15 cellular contexts compared by ENCODE assay signal in genomic region chr22:27988704-27989103, GRCh38.
"Had no signal": no experiment of that assay in that cellular context is flagged by ENCODE, and none has a peak within 500 bp of the region (broad histone marks: within the 10 kb centered on the region; RNA-seq: fewer than 3 reads in every experiment).

No MANE protein-coding gene starts in this region.

- H3K27ac ChIP-seq: ascending aorta, colonic mucosa, foreskin keratinocyte had no signal

- H3K4me3 Mint-ChIP-seq: activated CD8-positive, alpha-beta T cell treated with anti-CD3 and anti-CD28 coated beads for 36 hours; immature natural killer cell; natural killer cell; T-helper 2 cell treated with Interferon-gamma antibody and Interleukin-4, amounts not matched to agents 5 μg/mL and 100 μg/mL, for 36 hours had no signal

- DNase-seq: activated CD8-positive, alpha-beta T cell treated with anti-CD3 and anti-CD28 coated beads for 36 hours; activated T-cell treated with anti-CD3 and anti-CD28 coated beads for 4 hours; colonic mucosa; effector CD4-positive, alpha-beta T cell; foreskin keratinocyte; immature natural killer cell; natural killer cell; occipital lobe; stimulated activated CD4-positive, alpha-beta T cell treated with anti-CD3 and anti-CD28 coated beads, Interleukin-12 subunit alpha, Interleukin-12 subunit beta, amount 100 ng/mL, for 4 hours; stimulated activated CD4-positive, alpha-beta T cell treated with anti-CD3 and anti-CD28 coated beads, Interleukin-2, amount 100 ng/mL, for 48 hours; stimulated activated naive CD8-positive, alpha-beta T cell treated with anti-CD3 and anti-CD28 coated beads, Interleukin-15, Interleukin-2, amounts not matched to agents 100 U/mL and 50 U/mL, for 24 hours; upper lobe of left lung had no signal

- H3K9me3 ChIP-seq: ascending aorta, colonic mucosa, upper lobe of left lung had no signal

- H3K9me3 Mint-ChIP-seq: activated CD8-positive, alpha-beta T cell treated with anti-CD3 and anti-CD28 coated beads for 36 hours; activated T-helper 2 cell treated with anti-CD3 and anti-CD28 coated beads, Interferon-gamma antibody, Interleukin-2, Interleukin-4, amounts not matched to agents 10 μg/mL and 5 μg/mL and 100 μg/mL, durations not matched to agents 14 hours and 24 hours and 36 hours; immature natural killer cell; natural killer cell; T-helper 2 cell treated with Interferon-gamma antibody and Interleukin-4, amounts not matched to agents 5 μg/mL and 100 μg/mL, for 36 hours had no signal

- H3K27ac Mint-ChIP-seq: activated CD8-positive, alpha-beta T cell treated with anti-CD3 and anti-CD28 coated beads for 36 hours; activated T-helper 2 cell treated with anti-CD3 and anti-CD28 coated beads, Interferon-gamma antibody, Interleukin-2, Interleukin-4, amounts not matched to agents 10 μg/mL and 5 μg/mL and 100 μg/mL, durations not matched to agents 14 hours and 24 hours and 36 hours; natural killer cell; T-helper 2 cell treated with Interferon-gamma antibody and Interleukin-4, amounts not matched to agents 5 μg/mL and 100 μg/mL, for 36 hours had no signal

- H3K27me3 Mint-ChIP-seq: activated CD8-positive, alpha-beta T cell treated with anti-CD3 and anti-CD28 coated beads for 36 hours had no signal

- H3K27me3 ChIP-seq: ascending aorta, colonic mucosa, foreskin keratinocyte, upper lobe of left lung had no signal

- H3K4me1 ChIP-seq: colonic mucosa, foreskin keratinocyte had no signal

- H3K36me3 Mint-ChIP-seq: natural killer cell had no signal

- H3K4me3 ChIP-seq: ascending aorta, colonic mucosa, upper lobe of left lung had no signal

- ATAC-seq: activated CD8-positive, alpha-beta T cell treated with anti-CD3 and anti-CD28 coated beads for 36 hours; foreskin keratinocyte; natural killer cell; stimulated activated naive CD8-positive, alpha-beta T cell treated with anti-CD3 and anti-CD28 coated beads, Interleukin-15, Interleukin-2, amounts not matched to agents 100 U/mL and 50 U/mL, for 24 hours had no signal

- H3K36me3 ChIP-seq: colonic mucosa had no signal
